ENCODE assay signal across 19 cellular contexts in the genomic region with DNA sequence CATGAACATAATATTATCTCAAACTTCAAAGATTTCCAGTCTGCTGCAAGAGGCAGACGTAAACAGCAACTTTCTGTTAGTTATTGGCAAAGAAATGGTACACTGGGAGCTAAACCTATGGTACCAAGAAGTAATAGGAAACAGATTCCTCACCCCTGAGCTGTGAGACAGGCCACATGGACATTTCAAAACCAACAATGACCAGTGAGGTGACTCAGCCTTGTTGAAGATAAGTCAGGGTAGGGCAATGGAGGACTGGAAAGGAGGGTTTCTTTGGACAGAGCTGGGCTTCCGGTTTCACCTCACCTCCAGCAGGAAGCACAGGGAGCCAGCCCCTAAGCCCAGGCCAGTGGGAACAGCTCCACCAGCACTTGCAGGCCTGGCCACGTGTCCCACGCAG.
A peak's percentile ranks its signal among the peaks of the same experiment; 100 is the strongest.
DNase-seq lines count a peak whose midpoint lies in the region; ATAC-seq, FAIRE-seq and TF ChIP-seq lines count a peak whose summit lies in the region.
"Had no signal": no experiment of that assay in that cellular context is flagged by ENCODE, and none has a peak within 500 bp of the region (broad histone marks: within the 10 kb centered on the region; RNA-seq: fewer than 3 reads in every experiment).

No MANE protein-coding gene starts in this region.

- H3K9me3 ChIP-seq in CD4-positive, alpha-beta T cell (ENCODE audit: control insufficient read depth, low read length) = no peaks in the 10 kb centered on the region
- H3K9me3 ChIP-seq in MG63 = no peaks in the 10 kb centered on the region; the same call in 1 of the 2 replicates
- no peaks in the 10 kb centered on the region for H3K9me3 ChIP-seq in H1 (ENCODE audit: insufficient read depth in 2 of 2, low read depth in 1 of 2, low read length in 1 of 2)
- no peaks in the 10 kb centered on the region for H3K9me3 ChIP-seq in osteoblast (ENCODE audit: low read depth, low read length)

- H4K20me1 ChIP-seq in H1 (replicated peaks in 1 of 2; ENCODE audit: control insufficient read depth in 1 of 2, insufficient read depth in 2 of 2, low read length in 2 of 2) (no peaks in the 10 kb centered on the region), osteoblast (ENCODE audit: insufficient read depth, low read length) (no peaks in the 10 kb centered on the region)

- POLR2A ChIA-PET in CD4-positive, alpha-beta T cell (lab: Charles Lee) = no interaction called here
- POLR2A ChIA-PET in H1 (lab: Charles Lee; ENCODE audit: partially characterized antibody) = no interaction called here

- peaks cover 13% of the 10 kb centered on the region for H3K9me3 Mint-ChIP-seq in CD4-positive, alpha-beta T cell

- H2BK12ac ChIP-seq in H1 (ENCODE audit: low read depth, low read length) = peak overlapping the region; percentile 89

- no peak for ATAC-seq in CD4-positive, alpha-beta T cell (ENCODE audit: poor library complexity)
- no peak for ATAC-seq in GM19023 (IDR thresholded peaks at IDR 0.05; ENCODE audit: unreplicated experiment)
- ATAC-seq: HepG2, left lobe of liver, Panc1 had no signal

- H2BK20ac ChIP-seq in H1 (ENCODE audit: low read length) = no peak overlapping the region

- no peak overlapping the region for H2AFZ ChIP-seq in H1 (ENCODE audit: low read length)
- peak overlapping the region; percentile 73 for H2AFZ ChIP-seq in osteoblast (ENCODE audit: low read length)

- no peak overlapping the region for H2BK120ac ChIP-seq in H1 (replicated peaks; ENCODE audit: low read depth, low read length)

- no peaks in the 10 kb centered on the region for H3K27me3 ChIP-seq in CD4-positive, alpha-beta T cell (ENCODE audit: control insufficient read depth, insufficient read depth, low read length)
- H3K27me3 ChIP-seq in MG63 = no peaks in the 10 kb centered on the region
- no peaks in the 10 kb centered on the region for H3K27me3 ChIP-seq in H1 (replicated peaks in 1 of 4; ENCODE audit: control insufficient read depth in 3 of 4, extremely low read depth in 1 of 4, insufficient read depth in 3 of 4, low read length in 3 of 4)
- no peaks in the 10 kb centered on the region for H3K27me3 ChIP-seq in osteoblast (ENCODE audit: insufficient read depth, low read length)
- H3K27me3 ChIP-seq: brain microvascular endothelial cell had no signal

- no peak overlapping the region for H3K23ac ChIP-seq in H1 (ENCODE audit: insufficient read length)

- H3K27ac ChIP-seq in CD4-positive, alpha-beta T cell (ENCODE audit: low read depth, low read length) = no peak overlapping the region
- H3K27ac ChIP-seq in H1 (ENCODE audit: low read depth, low read length) (no peak overlapping the region), osteoblast (ENCODE audit: low read depth, low read length) (peak overlapping the region; percentile 39)
- H3K27ac ChIP-seq: brain microvascular endothelial cell had no signal

- TF ChIP-seq RAD21 in H1 (IDR thresholded peaks at IDR 0.05 in 1 of 2, conservative IDR thresholded peaks at IDR 0.05 in 1 of 2; ENCODE audit: low read depth in 2 of 2, low read length in 2 of 2) = no peak

- H3K4me1 Mint-ChIP-seq in CD4-positive, alpha-beta T cell (ENCODE audit: low read depth) = peaks cover 36% of the 10 kb centered on the region
- H3K4me1 Mint-ChIP-seq: activated naive CD4-positive, alpha-beta T cell treated with anti-CD3 and anti-CD28 coated beads, Interleukin-2, amount 50 U/mL, for 24 hours had no signal

- CTCF ChIA-PET in CD4-positive, alpha-beta T cell (lab: Charles Lee) = no interaction called here
- CTCF ChIA-PET in H1 (lab: Charles Lee; ENCODE audit: partially characterized antibody) = interaction anchor here (0.9 to 1.5 kb wide), 2 partner anchors 20 to 316 kb away, joined by 3 read pairs; no protein-coding TSS in a partner anchor

- no peaks in the 10 kb centered on the region for H3K36me3 Mint-ChIP-seq in CD4-positive, alpha-beta T cell (ENCODE audit: low read depth)
- H3K36me3 Mint-ChIP-seq: activated naive CD4-positive, alpha-beta T cell treated with anti-CD3 and anti-CD28 coated beads, Interleukin-2, amount 50 U/mL, for 24 hours had no signal

- H4K8ac ChIP-seq in H1 (ENCODE audit: extremely low read depth, insufficient read depth, low read length) = no peak overlapping the region

- no peak overlapping the region for H4K5ac ChIP-seq in H1 (ENCODE audit: insufficient read length, low read depth, low read length)

- peak overlapping the region; percentile 83 for H3K27ac Mint-ChIP-seq in CD4-positive, alpha-beta T cell
- H3K27ac Mint-ChIP-seq: activated naive CD4-positive, alpha-beta T cell treated with anti-CD3 and anti-CD28 coated beads, Interleukin-2, amount 50 U/mL, for 24 hours had no signal

- H3K4me2 ChIP-seq in H1 (ENCODE audit: insufficient read depth in 1 of 2, low read depth in 2 of 2, low read length in 2 of 2) (no peak overlapping the region), osteoblast (ENCODE audit: insufficient read depth, low read length) (no peak overlapping the region)

- no peaks in the 10 kb centered on the region for H3K27me3 Mint-ChIP-seq in CD4-positive, alpha-beta T cell
- H3K27me3 Mint-ChIP-seq: activated naive CD4-positive, alpha-beta T cell treated with anti-CD3 and anti-CD28 coated beads, Interleukin-2, amount 50 U/mL, for 24 hours had no signal

- H3K79me1 ChIP-seq in H1 (ENCODE audit: low read depth, low read length) = no peaks in the 10 kb centered on the region

- H3K23me2 ChIP-seq in H1 (ENCODE audit: low read depth, low read length) = no peaks in the 10 kb centered on the region

- H3K18ac ChIP-seq in H1 (ENCODE audit: extremely low read depth, low read length) = 0 out of 2 replicates have a peak overlapping the region, but pooled peaks have one; percentile 7

- H2BK5ac ChIP-seq in H1 (ENCODE audit: low read depth, low read length) = no peak overlapping the region

- peak overlapping the region; percentile 37; the same call in 1 of the 2 replicates for H2BK15ac ChIP-seq in H1 (ENCODE audit: low read length)

- no peaks in the 10 kb centered on the region for H3K36me3 ChIP-seq in MG63
- H3K36me3 ChIP-seq in H1 (ENCODE audit: control insufficient read depth in 2 of 4, insufficient read depth in 4 of 4, low read length in 3 of 4) = no peaks in the 10 kb centered on the region
- H3K36me3 ChIP-seq in osteoblast (ENCODE audit: insufficient read depth, low read length) = no peaks in the 10 kb centered on the region
- H3K36me3 ChIP-seq: brain microvascular endothelial cell had no signal

- 92% methylated on average over 4 of the region's 4 CpGs; no CpG with 5 or more reads in 1 of the 2 experiments for WGBS in H1 (ENCODE audit: extremely low coverage in 1 of 2, insufficient coverage in 1 of 2, insufficient read length in 1 of 2, insufficient replicate concordance in 2 of 2, low coverage in 1 of 2, low lambda C conversion rate in 2 of 2, missing lambda C conversion rate in 1 of 2), 2 experiments

- no peak overlapping the region for H3K9ac ChIP-seq in H1 (replicated peaks in 1 of 4; ENCODE audit: extremely low read depth in 1 of 4, low read depth in 3 of 4, low read length in 3 of 4)

- TF ChIP-seq EP300 in H1 (IDR thresholded peaks at IDR 0.05; ENCODE audit: borderline replicate concordance in 1 of 2, low read depth in 2 of 2, low read length in 2 of 2) = no peak

- H3K56ac ChIP-seq in H1 (replicated peaks; ENCODE audit: insufficient read length, low read depth, low read length) = no peak overlapping the region

- intact Hi-C loops in CD4-positive, alpha-beta T cell (cut with DNase I, micrococcal nuclease) = no loop called here

- H3K4me1 ChIP-seq in H1 (replicated peaks in 1 of 4; ENCODE audit: control insufficient read depth in 3 of 4, insufficient read depth in 4 of 4, low read length in 3 of 4) (peaks cover 0 to 10% (median 6%) of the 10 kb centered on the region in 4 experiments; a peak in 6 of 7 replicates), osteoblast (ENCODE audit: insufficient read depth, low read length) (peaks cover 32% of the 10 kb centered on the region)

- no peaks in the 10 kb centered on the region for H3K79me2 ChIP-seq in H1 (ENCODE audit: control insufficient read depth in 1 of 2, insufficient read depth in 2 of 2, low read length in 2 of 2)
- no peaks in the 10 kb centered on the region for H3K79me2 ChIP-seq in osteoblast (ENCODE audit: insufficient read depth, low read length)

- TF ChIP-seq POLR2A in H1 (IDR thresholded peaks at IDR 0.05; ENCODE audit: control extremely low read depth in 1 of 2, low read depth in 2 of 2, low read length in 2 of 2) = no peak

- H3K4me3 Mint-ChIP-seq in CD4-positive, alpha-beta T cell = no peak overlapping the region
- H3K4me3 Mint-ChIP-seq: activated naive CD4-positive, alpha-beta T cell treated with anti-CD3 and anti-CD28 coated beads, Interleukin-2, amount 50 U/mL, for 24 hours had no signal

- no peak overlapping the region for H3K14ac ChIP-seq in H1 (ENCODE audit: insufficient read length)

- FAIRE-seq in H1 (lab: Jason Lieb, UNC) = no peak
- no peak for FAIRE-seq in HTR-8/SVneo (lab: Jason Lieb, UNC)
- FAIRE-seq: HepG2 had no signal

- H4K91ac ChIP-seq in H1 (replicated peaks; ENCODE audit: insufficient read length, low read length) = peak overlapping the region; percentile 83

- TF ChIP-seq CTCF in CD4-positive, alpha-beta T cell (IDR thresholded peaks at IDR 0.05) = no peak
- TF ChIP-seq CTCF in H1 (IDR thresholded peaks at IDR 0.05; ENCODE audit: control extremely low read depth in 1 of 3, insufficient read depth in 1 of 3, low read depth in 1 of 3, low read length in 3 of 3) (no peak), osteoblast (IDR thresholded peaks at IDR 0.05; ENCODE audit: extremely low read depth, low read depth, low read length) (no peak)

- no peak overlapping the region for H2AK5ac ChIP-seq in H1 (ENCODE audit: low read depth, low read length)

- H3K4me3 ChIP-seq in MG63 = no peak overlapping the region
- H3K4me3 ChIP-seq in H1 (ENCODE audit: extremely low read depth in 1 of 4, insufficient read depth in 2 of 4, low read depth in 3 of 4, low read length in 4 of 4) = no peak overlapping the region
- H3K4me3 ChIP-seq in osteoblast (ENCODE audit: insufficient read depth, low read length) = no peak overlapping the region

- no peak for DNase-seq in CD4-positive, alpha-beta T cell
- DNase-seq in MG63 (peak; percentile 45), H1 (ENCODE audit: low read depth in 1 of 2, low spot score in 2 of 2) (no peak), osteoblast (ENCODE audit: insufficient read length, low spot score, missing footprints) (peak; percentile 54), HTR-8/SVneo (ENCODE audit: insufficient read length, low spot score) (no peak), CD1c-positive myeloid dendritic cell (ENCODE audit: extremely low spot score) (no peak), foreskin melanocyte (no peak)
- DNase-seq: activated CD4-positive, CD25-positive, alpha-beta regulatory T cell treated with anti-CD3 and anti-CD28 coated beads, Interleukin-2, amount 50 U/mL, for 72 hours; activated T-cell treated with anti-CD3 and anti-CD28 coated beads, Interleukin-2, amount 50 U/mL, for 48 hours; AML-193; brain microvascular endothelial cell; cortex of kidney; NCI-H146; retina had no signal

- no peak overlapping the region for H3K4ac ChIP-seq in H1 (replicated peaks; ENCODE audit: insufficient read length, low read depth, low read length)

TF ChIP-seq in H1, 55 proteins besides CTCF, POLR2A, EP300 and RAD21:
- no peak for TF ChIP-seq CTBP2 (IDR thresholded peaks at IDR 0.05; ENCODE audit: borderline replicate concordance, insufficient read depth, insufficient read length, low read length)
- no peak for TF ChIP-seq SP4 (IDR thresholded peaks at IDR 0.05; ENCODE audit: low read length)
TF ChIP-seq in H1: peak in this region for 0.

Comparison
In these comparisons a context has a peak if more than half of its experiments do, and no peak if none do; other contexts are left out.
1. DNase-seq: peak in MG63 (single experiment) and osteoblast (single experiment); none in CD4-positive, alpha-beta T cell (0 of 10), H1 (0 of 2), HTR-8/SVneo (single experiment), CD1c-positive myeloid dendritic cell (single experiment) and foreskin melanocyte (single experiment).